In the genomic region with DNA sequence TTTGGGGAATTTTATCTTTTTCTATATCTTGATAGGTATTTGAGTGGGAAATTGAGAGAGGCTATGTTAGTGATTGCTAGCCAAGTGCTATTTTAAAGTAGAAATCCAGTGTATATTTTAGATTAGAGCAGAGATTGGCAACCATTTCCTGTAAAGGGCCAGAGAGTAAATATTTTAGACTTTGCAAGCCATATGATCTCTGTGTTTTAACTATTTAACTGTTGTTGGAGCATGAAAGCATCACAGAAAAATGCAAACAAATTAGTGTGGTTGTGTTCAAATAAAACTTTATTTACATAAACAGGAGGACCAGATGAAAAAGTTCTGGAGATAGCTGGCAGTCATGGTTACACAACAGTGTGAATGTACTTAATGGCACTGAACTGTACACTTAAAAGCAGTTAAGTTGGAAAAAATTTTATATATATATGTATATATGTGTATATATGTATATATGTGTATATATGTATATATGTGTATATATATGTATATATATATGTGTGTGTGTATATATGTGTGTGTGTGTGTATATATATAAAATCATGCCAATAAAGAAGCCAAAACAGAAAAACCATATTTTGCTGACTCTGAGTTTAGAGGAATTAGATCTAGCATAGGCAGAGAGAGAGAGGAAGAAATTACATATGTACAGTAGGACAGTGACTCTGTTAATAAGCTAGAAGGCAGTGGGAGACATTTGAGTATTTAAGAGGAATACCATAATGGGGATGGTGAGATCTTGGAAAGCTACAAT, we compare ENCODE assay signal across 12 cellular contexts.
A peak's percentile ranks its signal among the peaks of the same experiment; 100 is the strongest.
DNase-seq lines count a peak whose midpoint lies in the region; ATAC-seq, FAIRE-seq and TF ChIP-seq lines count a peak whose summit lies in the region.
"Had no signal": no experiment of that assay in that cellular context is flagged by ENCODE, and none has a peak within 500 bp of the region (broad histone marks: within the 10 kb centered on the region; RNA-seq: fewer than 3 reads in every experiment).

No MANE protein-coding gene starts in this region.

- ATAC-seq in HG03432 (IDR thresholded peaks at IDR 0.05; ENCODE audit: unreplicated experiment), result peak; percentile 9
- no peak for ATAC-seq in stimulated activated naive CD8-positive, alpha-beta T cell treated with anti-CD3 and anti-CD28 coated beads, Interleukin-15, Interleukin-2, amounts not matched to agents 100 U/mL and 50 U/mL, for 24 hours
- ATAC-seq in GM21786 (IDR thresholded peaks at IDR 0.05; ENCODE audit: unreplicated experiment), result no peak
- no peak for ATAC-seq in GM18868 (IDR thresholded peaks at IDR 0.05; ENCODE audit: unreplicated experiment)
- ATAC-seq: GM23338; naive thymus-derived CD8-positive, alpha-beta T cell had no signal

- FAIRE-seq in keratinocyte (lab: Jason Lieb, UNC), result no peak

- H3K27ac ChIP-seq in ACC112 (ENCODE audit: low read depth, low read length) (peak overlapping the region; percentile 100), keratinocyte (ENCODE audit: control insufficient read depth, insufficient read depth, low read length) (peak overlapping the region; percentile 99)

- H3K4me3 ChIP-seq in ACC112 (ENCODE audit: low read depth, low read length), result peak overlapping the region; percentile 39; the same call in 1 of the 2 replicates
- H3K4me3 ChIP-seq in astrocyte of the spinal cord (ENCODE audit: low read depth, low read length), result no peak overlapping the region
- peak overlapping the region in 1 of 3 experiments; percentile 7 for H3K4me3 ChIP-seq in keratinocyte (ENCODE audit: control insufficient read depth in 2 of 3, extremely low read depth in 1 of 3, insufficient read depth in 2 of 3, low read depth in 1 of 3, low read length in 3 of 3)
- H3K4me3 ChIP-seq: GM23338 had no signal

- peak; percentile 21 for DNase-seq in astrocyte of the spinal cord (ENCODE audit: low read depth, low spot score)
- no peak for DNase-seq in keratinocyte (ENCODE audit: low read depth, low spot score)
- DNase-seq in stimulated activated naive CD8-positive, alpha-beta T cell treated with anti-CD3 and anti-CD28 coated beads, Interleukin-15, Interleukin-2, amounts not matched to agents 100 U/mL and 50 U/mL, for 24 hours, result no peak
- no peak for DNase-seq in NCI-H2029 treated with DMSO at 0.1 percent for 48 hours (lab: John Stamatoyannopoulos, UW)
- DNase-seq: activated naive CD8-positive, alpha-beta T cell treated with anti-CD3 and anti-CD28 coated beads, Interleukin-2, amount 10 ng/mL, durations not matched to agents 7 days and 5 days; naive thymus-derived CD8-positive, alpha-beta T cell; NCI-H1694 treated with DMSO at 0.1 percent for 48 hours had no signal

- H3K79me2 ChIP-seq in ACC112 (ENCODE audit: control insufficient read depth, insufficient read depth, low read length, unreplicated experiment), result peaks cover 21% of the 10 kb centered on the region
- H3K79me2 ChIP-seq in keratinocyte (ENCODE audit: control insufficient read depth, insufficient read depth, low read length), result peaks cover 5% of the 10 kb centered on the region

- in situ Hi-C loops in astrocyte of the spinal cord (cut with HindIII; ENCODE audit: low sequenced_read_pairs), result no loop called here

- H3K9me1 ChIP-seq in keratinocyte (ENCODE audit: control insufficient read depth, extremely low read depth, insufficient read depth, low read length), result no peaks in the 10 kb centered on the region

- dilution Hi-C loops in keratinocyte (cut with MboI; ENCODE audit: extremely low pct_ligation_motif_present, low sequenced_read_pairs), result no loop called here

- H3K4me2 ChIP-seq in keratinocyte (ENCODE audit: control insufficient read depth, extremely low read depth, insufficient read depth, low read depth, low read length), result peak overlapping the region; percentile 50
- H3K4me2 ChIP-seq: GM23338 had no signal

- H3K36me3 ChIP-seq in ACC112 (ENCODE audit: insufficient read depth, low read length), result no peaks in the 10 kb centered on the region
- H3K36me3 ChIP-seq in keratinocyte (ENCODE audit: control insufficient read depth in 2 of 2, extremely low read depth in 1 of 2, insufficient read depth in 2 of 2, low read length in 2 of 2), result no peaks in the 10 kb centered on the region

- TF ChIP-seq CTCF in astrocyte of the spinal cord (IDR thresholded peaks at IDR 0.05; ENCODE audit: low read depth, low read length) (no peak), keratinocyte (optimal IDR thresholded peaks at IDR 0.05 in 1 of 3, IDR thresholded peaks at IDR 0.05 in 1 of 3, conservative IDR thresholded peaks at IDR 0.05 in 1 of 3; ENCODE audit: extremely low read depth in 1 of 3, insufficient read depth in 2 of 3, low read length in 3 of 3) (no peak)

- H3K9me3 ChIP-seq in keratinocyte (ENCODE audit: control insufficient read depth, low read depth, low read length), result no peaks in the 10 kb centered on the region

- H4K20me1 ChIP-seq in keratinocyte (ENCODE audit: control insufficient read depth, extremely low read depth, insufficient read depth, low read length), result no peaks in the 10 kb centered on the region

- no peak overlapping the region for H3K9ac ChIP-seq in keratinocyte (ENCODE audit: control insufficient read depth, extremely low read depth, insufficient read depth, low read length)

- H2AFZ ChIP-seq in ACC112 (ENCODE audit: low read length, unreplicated experiment) (no peak overlapping the region), keratinocyte (ENCODE audit: control insufficient read depth, low read length) (no peak overlapping the region)
- H2AFZ ChIP-seq: GM23338 had no signal

- H3K4me1 ChIP-seq in ACC112 (ENCODE audit: control insufficient read depth, insufficient read depth, low read length, unreplicated experiment) (peaks cover 67% of the 10 kb centered on the region), keratinocyte (ENCODE audit: control insufficient read depth, extremely low read depth, insufficient read depth, low read length) (peaks cover 35% of the 10 kb centered on the region)

- H3K27me3 ChIP-seq in ACC112 (ENCODE audit: insufficient read depth, low read length) (no peaks in the 10 kb centered on the region), keratinocyte (ENCODE audit: control insufficient read depth, extremely low read depth, insufficient read depth, low read length) (no peaks in the 10 kb centered on the region)
